Comparison of ENCODE assay signal across 8 cellular contexts in the genomic region with DNA sequence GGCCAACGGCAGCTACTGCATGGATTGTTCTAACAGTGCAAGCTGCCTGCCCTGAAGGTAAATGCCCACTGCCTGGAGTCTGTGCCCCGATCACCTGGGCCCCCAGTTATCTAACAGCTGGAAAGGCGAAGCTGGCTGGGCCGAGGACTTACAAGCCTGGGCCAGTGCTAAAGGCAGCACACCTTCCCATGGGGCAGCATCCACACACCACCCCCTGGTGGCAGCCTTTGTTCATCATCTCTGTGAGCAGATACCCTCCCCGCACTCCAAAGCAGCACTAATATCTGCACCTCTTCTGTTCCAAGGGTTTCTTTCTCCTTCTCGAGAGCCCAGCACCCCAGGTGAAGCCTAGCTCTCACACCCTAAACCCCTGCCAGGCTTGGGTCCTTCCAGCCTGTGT. TPM values are rescaled to one million over a fixed set of nuclear protein-coding genes. Genes with fewer than 3 reads are reported as not detected.
DNase-seq lines count a peak whose midpoint lies in the region; ATAC-seq and TF ChIP-seq lines count a peak whose summit lies in the region.

No MANE protein-coding gene starts in this region.

- H3K27ac ChIP-seq in HL-60 (replicated peaks) (no peak overlapping the region), RWPE2 (ENCODE audit: poor library complexity, severe bottlenecking) (no peak overlapping the region), dorsolateral prefrontal cortex (no peak overlapping the region)

- H3K4me1 Mint-ChIP-seq in Caco-2 (ENCODE audit: low read depth, unreplicated experiment) (peaks cover 27% of the 10 kb centered on the region), neural crest cell (peaks cover 9% of the 10 kb centered on the region)

- H3K4me3 Mint-ChIP-seq in Caco-2 (ENCODE audit: unreplicated experiment), result no peak overlapping the region
- no peak overlapping the region for H3K4me3 Mint-ChIP-seq in neural crest cell

- H3K36me3 Mint-ChIP-seq in Caco-2 (ENCODE audit: insufficient read depth, unreplicated experiment) (peaks cover 22% of the 10 kb centered on the region), neural crest cell (ENCODE audit: low read depth) (no peaks in the 10 kb centered on the region)

- H3K9me3 ChIP-seq in Caco-2 (peaks cover 4% of the 10 kb centered on the region; the same call in 1 of the 2 replicates), RWPE2 (ENCODE audit: severe bottlenecking) (no peaks in the 10 kb centered on the region)

- H3K27me3 Mint-ChIP-seq in Caco-2 (ENCODE audit: insufficient read depth, unreplicated experiment), result no peaks in the 10 kb centered on the region
- no peaks in the 10 kb centered on the region for H3K27me3 Mint-ChIP-seq in neural crest cell (ENCODE audit: low read depth)

- DNase-seq in Caco-2 (peak; percentile 56 to 65), HL-60 (ENCODE audit: low read depth in 1 of 2, low spot score in 1 of 2) (peak in 1 of 2 experiments; percentile 60), RWPE2 (ENCODE audit: low spot score) (no peak), dorsolateral prefrontal cortex (peak in 1 of 10 donors; percentile 52), neural crest cell (ENCODE audit: low read depth, low spot score) (peak; percentile 28), GM19240 (ENCODE audit: insufficient read length, low spot score) (no peak)

- H3K36me3 ChIP-seq in Caco-2 (ENCODE audit: control insufficient read depth, insufficient read depth, low read length) (no peaks in the 10 kb centered on the region; the same call in 1 of the 2 replicates), RWPE2 (ENCODE audit: low read depth) (peaks cover 76% of the 10 kb centered on the region)

- H3K4me3 ChIP-seq in Caco-2 (ENCODE audit: low read depth, low read length), result no peak overlapping the region
- no peak overlapping the region for H3K4me3 ChIP-seq in HL-60 (replicated peaks; ENCODE audit: insufficient read depth, low read length)
- no peak overlapping the region for H3K4me3 ChIP-seq in RWPE2 (ENCODE audit: severe bottlenecking)
- no peak overlapping the region for H3K4me3 ChIP-seq in dorsolateral prefrontal cortex

- POLR2A ChIA-PET in Caco-2 (lab: Charles Lee), result no interaction called here

- CTCF ChIA-PET in Caco-2 (lab: Charles Lee), result interaction anchor here (0.7 to 2.3 kb wide), 3 partner anchors 51 to 311 kb away, joined by 3 to 9 read pairs (median 8); no protein-coding TSS in a partner anchor

- no peak overlapping the region for H3K27ac Mint-ChIP-seq in Caco-2 (ENCODE audit: unreplicated experiment)
- H3K27ac Mint-ChIP-seq in neural crest cell (ENCODE audit: unreplicated experiment), result no peak overlapping the region

- H3K27me3 ChIP-seq in Caco-2 (replicated peaks; ENCODE audit: control insufficient read depth, insufficient read depth, low read length), result no peaks in the 10 kb centered on the region
- no peaks in the 10 kb centered on the region for H3K27me3 ChIP-seq in HL-60 (ENCODE audit: insufficient read depth, poor library complexity, severe bottlenecking)
- H3K27me3 ChIP-seq in RWPE2 (ENCODE audit: insufficient read depth, poor library complexity, severe bottlenecking), result no peaks in the 10 kb centered on the region
- H3K27me3 ChIP-seq in dorsolateral prefrontal cortex, result no peaks in the 10 kb centered on the region

- H3K9me3 Mint-ChIP-seq in Caco-2 (ENCODE audit: unreplicated experiment) (no peaks in the 10 kb centered on the region), neural crest cell (no peaks in the 10 kb centered on the region)

- peaks cover 34% of the 10 kb centered on the region for H3K4me1 ChIP-seq in Caco-2
- H3K4me1 ChIP-seq in RWPE2 (ENCODE audit: insufficient read depth, poor library complexity, severe bottlenecking), result peaks cover 20% of the 10 kb centered on the region

- ATAC-seq in GM19035 (IDR thresholded peaks at IDR 0.05; ENCODE audit: unreplicated experiment) (peak; percentile 68), RWPE2 (ENCODE audit: low read depth) (peak; percentile 44; the same call in 2 of the 3 replicates), HG03571 (IDR thresholded peaks at IDR 0.05; ENCODE audit: unreplicated experiment) (no peak)

- intact Hi-C loops in Caco-2 (cut with micrococcal nuclease; ENCODE audit: unreplicated experiment), result no loop called here
- intact Hi-C loops in dorsolateral prefrontal cortex (cut with DNase I), result loop anchor here (2.0 to 10.0 kb wide), 3 partner anchors 111 to 309 kb away; no protein-coding TSS in a partner anchor

- no TSS peak for BruUV-seq in Caco-2 (replicated peaks; lab: Mats Ljungman, UMichigan)

- peak; percentile 42 to 52 for TF ChIP-seq CTCF in Caco-2 (IDR thresholded peaks at IDR 0.05; ENCODE audit: insufficient read depth in 1 of 2, low read depth in 1 of 2, low read length in 1 of 2, severe bottlenecking in 1 of 2, unreplicated experiment in 1 of 2)
- peak; percentile 33 for TF ChIP-seq CTCF in HL-60 (IDR thresholded peaks at IDR 0.05; ENCODE audit: insufficient read depth, low read length)
- peak; percentile 41 for TF ChIP-seq CTCF in RWPE2 (IDR thresholded peaks at IDR 0.05; ENCODE audit: poor library complexity, severe bottlenecking)
- peak in 54 of 56 donors; percentile 18 to 63 (median 46) for TF ChIP-seq CTCF in dorsolateral prefrontal cortex (IDR thresholded peaks at IDR 0.05 in 54 of 56, conservative IDR thresholded peaks at IDR 0.05 in 2 of 56; ENCODE audit: low read depth in 1 of 56, partially characterized antibody in 56 of 56)
- peak; percentile 64 for TF ChIP-seq CTCF in neural crest cell (conservative IDR thresholded peaks at IDR 0.05)

RNA-seq across cellular contexts. Expression of a gene that starts 7.6 kb away (rescaled TPM):
- total RNA-seq in Caco-2 (2022), result 17.5 and 21.0 TPM in 2 replicates
- 10 to 100 TPM in 2 of 120 experiments, 1 to 10 TPM in 118; 1.4 to 11.1 (median 3.6) TPM for total RNA-seq in dorsolateral prefrontal cortex
- 0.26 TPM in 1 of 2 replicates, not detected in the other for total RNA-seq in neural crest cell

Comparison
In these comparisons a context has a peak if more than half of its experiments do, and no peak if none do; other contexts are left out.
1. DNase-seq: peak in Caco-2 (2 of 2) and neural crest cell (single experiment); none in RWPE2 (single experiment) and GM19240 (single experiment).
2. Peak in every context shown above with its lines, with median percentiles within 50 percentile points of each other: CTCF ChIP-seq.